Comparison of ENCODE assay signal across 1 cellular context in genomic region chr22:32579533-32580220, GRCh38.
A peak's percentile ranks its signal among the peaks of the same experiment; 100 is the strongest.
TF ChIP-seq lines count a peak whose summit lies in the region.

No MANE protein-coding gene starts in this region.

TF ChIP-seq in IMR-90, 13 proteins besides CTCF, POLR2A, EP300 and RAD21 (continued from another document):
- TF ChIP-seq BHLHE40 (IDR thresholded peaks at IDR 0.05; ENCODE audit: low read depth, low read length) (peak; percentile 56; the same call in 1 of the 2 replicates), CEBPB (IDR thresholded peaks at IDR 0.05; ENCODE audit: low read depth, low read length) (no peak), SMC3 (IDR thresholded peaks at IDR 0.05; ENCODE audit: low read depth, low read length) (no peak), MAZ (IDR thresholded peaks at IDR 0.05; ENCODE audit: borderline replicate concordance, low read depth, low read length) (no peak), USF2 (IDR thresholded peaks at IDR 0.05; ENCODE audit: low read depth, low read length) (no peak), ELK1 (IDR thresholded peaks at IDR 0.05; ENCODE audit: borderline replicate concordance, low read depth, low read length) (no peak), MXI1 (IDR thresholded peaks at IDR 0.05; ENCODE audit: borderline replicate concordance, low read depth, low read length) (no peak), CHD1 (IDR thresholded peaks at IDR 0.05; ENCODE audit: low read depth, low read length) (no peak), FOS (IDR thresholded peaks at IDR 0.05; ENCODE audit: low read depth, low read length) (peak; percentile 53; the same call in 1 of the 2 replicates), MAFK (IDR thresholded peaks at IDR 0.05; ENCODE audit: low read depth, low read length) (no peak)
